ENCODE assay signal across 6 cellular contexts in the genomic region with DNA sequence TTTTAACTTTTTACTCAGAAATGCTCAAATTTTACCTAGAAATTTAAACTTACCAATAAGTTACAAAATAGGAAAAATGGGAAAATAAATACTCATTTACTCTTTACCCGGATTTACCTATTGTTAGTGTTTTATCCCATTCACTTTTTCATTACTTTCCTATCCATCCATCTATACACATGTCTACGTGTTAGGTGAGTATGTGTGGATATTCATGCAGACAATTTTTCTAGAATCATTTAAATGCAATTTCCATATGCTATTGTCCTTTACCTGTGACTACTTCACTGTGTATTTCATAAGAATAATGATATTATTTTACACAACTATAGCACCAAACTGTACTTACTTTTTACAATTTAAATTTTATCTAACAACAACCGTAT.
"Had no signal": no experiment of that assay in that cellular context is flagged by ENCODE, and none has a peak within 500 bp of the region (broad histone marks: within the 10 kb centered on the region; RNA-seq: fewer than 3 reads in every experiment).

No MANE protein-coding gene starts in this region.

- H3K27ac ChIP-seq: HL-60 had no signal

- FAIRE-seq: HepG2, HTR-8/SVneo had no signal

- DNase-seq: IMR-90, KBM-7, KG1 had no signal

- ATAC-seq: HepG2 had no signal
